In the genomic region with DNA sequence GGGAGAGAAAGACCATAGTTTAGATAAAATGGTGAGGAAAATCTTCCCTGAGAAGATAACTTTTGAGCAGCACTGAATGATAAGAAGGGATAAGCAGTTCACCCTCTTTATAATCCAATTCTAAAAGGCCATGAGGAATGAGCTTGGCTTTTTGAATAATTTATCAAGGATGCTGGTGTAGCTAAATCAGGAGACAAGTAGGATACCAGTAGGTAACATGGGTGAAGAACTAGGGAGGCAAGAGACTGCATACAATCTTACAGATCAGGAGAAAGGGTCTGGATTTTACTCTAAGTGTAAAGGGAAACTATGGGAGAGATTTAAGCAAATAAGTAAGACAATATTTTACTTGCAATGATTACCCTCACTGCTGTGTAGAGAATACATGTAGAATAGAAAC, we compare ENCODE assay signal across 1 cellular context.
TF ChIP-seq lines count a peak whose summit lies in the region.

No MANE protein-coding gene starts in this region.

TF ChIP-seq in GM12878, 131 proteins besides CTCF, POLR2A, EP300 and RAD21:
- TF ChIP-seq, protein P1, sequence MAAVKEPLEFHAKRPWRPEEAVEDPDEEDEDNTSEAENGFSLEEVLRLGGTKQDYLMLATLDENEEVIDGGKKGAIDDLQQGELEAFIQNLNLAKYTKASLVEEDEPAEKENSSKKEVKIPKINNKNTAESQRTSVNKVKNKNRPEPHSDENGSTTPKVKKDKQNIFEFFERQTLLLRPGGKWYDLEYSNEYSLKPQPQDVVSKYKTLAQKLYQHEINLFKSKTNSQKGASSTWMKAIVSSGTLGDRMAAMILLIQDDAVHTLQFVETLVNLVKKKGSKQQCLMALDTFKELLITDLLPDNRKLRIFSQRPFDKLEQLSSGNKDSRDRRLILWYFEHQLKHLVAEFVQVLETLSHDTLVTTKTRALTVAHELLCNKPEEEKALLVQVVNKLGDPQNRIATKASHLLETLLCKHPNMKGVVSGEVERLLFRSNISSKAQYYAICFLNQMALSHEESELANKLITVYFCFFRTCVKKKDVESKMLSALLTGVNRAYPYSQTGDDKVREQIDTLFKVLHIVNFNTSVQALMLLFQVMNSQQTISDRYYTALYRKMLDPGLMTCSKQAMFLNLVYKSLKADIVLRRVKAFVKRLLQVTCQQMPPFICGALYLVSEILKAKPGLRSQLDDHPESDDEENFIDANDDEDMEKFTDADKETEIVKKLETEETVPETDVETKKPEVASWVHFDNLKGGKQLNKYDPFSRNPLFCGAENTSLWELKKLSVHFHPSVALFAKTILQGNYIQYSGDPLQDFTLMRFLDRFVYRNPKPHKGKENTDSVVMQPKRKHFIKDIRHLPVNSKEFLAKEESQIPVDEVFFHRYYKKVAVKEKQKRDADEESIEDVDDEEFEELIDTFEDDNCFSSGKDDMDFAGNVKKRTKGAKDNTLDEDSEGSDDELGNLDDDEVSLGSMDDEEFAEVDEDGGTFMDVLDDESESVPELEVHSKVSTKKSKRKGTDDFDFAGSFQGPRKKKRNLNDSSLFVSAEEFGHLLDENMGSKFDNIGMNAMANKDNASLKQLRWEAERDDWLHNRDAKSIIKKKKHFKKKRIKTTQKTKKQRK (IDR thresholded peaks at IDR 0.05; ENCODE audit: low read depth, low read length): no peak
- TF ChIP-seq SPI1 (IDR thresholded peaks at IDR 0.05; ENCODE audit: borderline replicate concordance, insufficient read depth, low read depth, low read length) (no peak), NFXL1 (IDR thresholded peaks at IDR 0.05; ENCODE audit: borderline replicate concordance) (peak; percentile 89), HDAC6 (IDR thresholded peaks at IDR 0.05; ENCODE audit: unreplicated experiment) (no peak), SP1 (IDR thresholded peaks at IDR 0.05; ENCODE audit: low read depth, low read length) (no peak), HDGF (IDR thresholded peaks at IDR 0.05) (no peak), CREM (IDR thresholded peaks at IDR 0.05; ENCODE audit: low read depth) (no peak), RELA (IDR thresholded peaks at IDR 0.05; ENCODE audit: borderline replicate concordance, partially characterized antibody) (no peak), ZNF24 (IDR thresholded peaks at IDR 0.05) (no peak), CBX5 (IDR thresholded peaks at IDR 0.05; ENCODE audit: low read depth) (no peak), ETV6 (conservative IDR thresholded peaks at IDR 0.05 in 1 of 2, IDR thresholded peaks at IDR 0.05 in 1 of 2; ENCODE audit: borderline replicate concordance in 1 of 2, low read depth in 1 of 2) (peak in 1 of 2 experiments; percentile 98; a peak in 2 of 4 replicates), ZNF217 (IDR thresholded peaks at IDR 0.05) (no peak)
- TF ChIP-seq, protein P2, sequence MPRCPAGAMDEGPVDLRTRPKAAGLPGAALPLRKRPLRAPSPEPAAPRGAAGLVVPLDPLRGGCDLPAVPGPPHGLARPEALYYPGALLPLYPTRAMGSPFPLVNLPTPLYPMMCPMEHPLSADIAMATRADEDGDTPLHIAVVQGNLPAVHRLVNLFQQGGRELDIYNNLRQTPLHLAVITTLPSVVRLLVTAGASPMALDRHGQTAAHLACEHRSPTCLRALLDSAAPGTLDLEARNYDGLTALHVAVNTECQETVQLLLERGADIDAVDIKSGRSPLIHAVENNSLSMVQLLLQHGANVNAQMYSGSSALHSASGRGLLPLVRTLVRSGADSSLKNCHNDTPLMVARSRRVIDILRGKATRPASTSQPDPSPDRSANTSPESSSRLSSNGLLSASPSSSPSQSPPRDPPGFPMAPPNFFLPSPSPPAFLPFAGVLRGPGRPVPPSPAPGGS (IDR thresholded peaks at IDR 0.05; ENCODE audit: borderline replicate concordance, insufficient read depth, low read depth, low read length, poor library complexity, severe bottlenecking): no peak
- TF ChIP-seq, protein P3, sequence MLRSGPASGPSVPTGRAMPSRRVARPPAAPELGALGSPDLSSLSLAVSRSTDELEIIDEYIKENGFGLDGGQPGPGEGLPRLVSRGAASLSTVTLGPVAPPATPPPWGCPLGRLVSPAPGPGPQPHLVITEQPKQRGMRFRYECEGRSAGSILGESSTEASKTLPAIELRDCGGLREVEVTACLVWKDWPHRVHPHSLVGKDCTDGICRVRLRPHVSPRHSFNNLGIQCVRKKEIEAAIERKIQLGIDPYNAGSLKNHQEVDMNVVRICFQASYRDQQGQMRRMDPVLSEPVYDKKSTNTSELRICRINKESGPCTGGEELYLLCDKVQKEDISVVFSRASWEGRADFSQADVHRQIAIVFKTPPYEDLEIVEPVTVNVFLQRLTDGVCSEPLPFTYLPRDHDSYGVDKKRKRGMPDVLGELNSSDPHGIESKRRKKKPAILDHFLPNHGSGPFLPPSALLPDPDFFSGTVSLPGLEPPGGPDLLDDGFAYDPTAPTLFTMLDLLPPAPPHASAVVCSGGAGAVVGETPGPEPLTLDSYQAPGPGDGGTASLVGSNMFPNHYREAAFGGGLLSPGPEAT (IDR thresholded peaks at IDR 0.05; ENCODE audit: low read depth): no peak
TF ChIP-seq in GM12878: peak in this region for 2.
